In genomic region chr20:37539956-37540455, GRCh38 we compare ENCODE assay signal across 17 cellular contexts. TPM values are rescaled to one million over a fixed set of nuclear protein-coding genes. Genes with fewer than 3 reads are reported as not detected.
DNase-seq lines count a peak whose midpoint lies in the region; ATAC-seq and TF ChIP-seq lines count a peak whose summit lies in the region.
"Had no signal": no experiment of that assay in that cellular context is flagged by ENCODE, and none has a peak within 500 bp of the region (broad histone marks: within the 10 kb centered on the region; RNA-seq: fewer than 3 reads in every experiment).

No MANE protein-coding gene starts in this region.

- no peak for ATAC-seq in sciatic nerve

- H3K27ac Mint-ChIP-seq in Caco-2 (ENCODE audit: unreplicated experiment) (peak overlapping the region; percentile 80), MCF 10A (ENCODE audit: low read depth, unreplicated experiment) (no peak overlapping the region)

- CTCF ChIA-PET in Caco-2 (lab: Charles Lee): interaction anchor here (0.6 to 1.1 kb wide), 2 partner anchors 24 to 307 kb away, joined by 3 read pairs; no protein-coding TSS in a partner anchor
- CTCF ChIA-PET in MCF 10A (lab: Yijun Ruan, JAX): interaction anchor here (0.6 kb wide), 1 partner anchor 379 kb away, joined by 3 read pairs; no protein-coding TSS in a partner anchor

- BruUV-seq in Caco-2 (replicated peaks; lab: Mats Ljungman, UMichigan) (no TSS peak), MCF 10A (replicated peaks; lab: Mats Ljungman, UMichigan) (no TSS peak)

- H3K4me1 Mint-ChIP-seq in Caco-2 (ENCODE audit: low read depth, unreplicated experiment) (peaks cover 50% of the 10 kb centered on the region), MCF 10A (ENCODE audit: insufficient read depth, unreplicated experiment) (peaks cover 11% of the 10 kb centered on the region)

- H3K9me3 ChIP-seq in Caco-2 (no peaks in the 10 kb centered on the region), colonic mucosa (no peaks in the 10 kb centered on the region)
- H3K9me3 ChIP-seq: BLaER1 treated with 17β-estradiol and CSF1 and Interleukin-3, amounts not matched to agents 10 nM and 100 nM had no signal

- POLR2A ChIA-PET in Caco-2 (lab: Charles Lee): interaction anchor here (0.5 kb wide), 1 partner anchor 148 kb away, joined by 4 read pairs; no protein-coding TSS in a partner anchor
- POLR2A ChIA-PET in MCF 10A (lab: Yijun Ruan, JAX): interaction anchor here (0.8 to 3.0 kb wide), 3 partner anchors 13 to 361 kb away, joined by 3 to 30 read pairs (median 3); partner anchors contain the start of genes BLCAP, MROH8 and RPN2

- H3K36me3 ChIP-seq in Caco-2 (ENCODE audit: control insufficient read depth, insufficient read depth, low read length) (no peaks in the 10 kb centered on the region), colonic mucosa (no peaks in the 10 kb centered on the region)
- H3K36me3 ChIP-seq: BLaER1 treated with 17β-estradiol and CSF1 and Interleukin-3, amounts not matched to agents 10 nM and 100 nM had no signal

- DNase-seq in Caco-2 (peak; percentile 75 to 79), OCI-M1 (lab: John Stamatoyannopoulos, UW) (peak; percentile 50), colonic mucosa (no peak), sciatic nerve (ENCODE audit: low spot score) (peak; percentile 0), EL (no peak), MCF 10A (ENCODE audit: unreplicated experiment) (no peak), HuH-7.5 (ENCODE audit: low spot score) (no peak)
- DNase-seq: DMS 273 treated with DMSO at 0.1 percent for 48 hours, H9, NCI-H1048, NCI-H1436 treated with DMSO at 0.1 percent for 48 hours, NCI-H2081, NCI-H510A treated with DMSO at 0.1 percent for 48 hours, NCI-H82 had no signal

- H3K27me3 Mint-ChIP-seq in Caco-2 (ENCODE audit: insufficient read depth, unreplicated experiment) (no peaks in the 10 kb centered on the region), MCF 10A (ENCODE audit: insufficient read depth, unreplicated experiment) (no peaks in the 10 kb centered on the region)

- TF ChIP-seq CTCF in Caco-2 (IDR thresholded peaks at IDR 0.05; ENCODE audit: insufficient read depth in 1 of 2, low read depth in 1 of 2, low read length in 1 of 2, severe bottlenecking in 1 of 2, unreplicated experiment in 1 of 2) (no peak), colonic mucosa (IDR thresholded peaks at IDR 0.05) (no peak), MCF 10A (IDR thresholded peaks at IDR 0.05; ENCODE audit: unreplicated experiment) (no peak)

- H3K4me1 ChIP-seq in Caco-2 (peaks cover 54% of the 10 kb centered on the region), colonic mucosa (peaks cover 14% of the 10 kb centered on the region)

- H3K9me3 Mint-ChIP-seq in Caco-2 (ENCODE audit: unreplicated experiment): peaks cover 11% of the 10 kb centered on the region
- no peaks in the 10 kb centered on the region for H3K9me3 Mint-ChIP-seq in MCF 10A (ENCODE audit: unreplicated experiment)
- H3K9me3 Mint-ChIP-seq: H9 had no signal

- intact Hi-C loops in Caco-2 (cut with micrococcal nuclease; ENCODE audit: unreplicated experiment) (loop anchor here (10.0 kb wide), 1 partner anchor 55 kb away; no protein-coding TSS in a partner anchor), colonic mucosa (cut with DNase I) (no loop called here), sciatic nerve (cut with DNase I) (loop anchor here (5.0 kb wide), 1 partner anchor 273 kb away; no protein-coding TSS in a partner anchor), MCF 10A (cut with micrococcal nuclease) (loop anchor here (10.0 kb wide), 1 partner anchor 535 kb away; no protein-coding TSS in a partner anchor)

- no peak overlapping the region for H3K9ac ChIP-seq in colonic mucosa (ENCODE audit: low read depth in 2 of 2, low read length in 2 of 2)
- H3K9ac ChIP-seq: BLaER1 treated with 17β-estradiol and CSF1 and Interleukin-3, amounts not matched to agents 10 nM and 100 nM had no signal

- H3K27me3 ChIP-seq in Caco-2 (replicated peaks; ENCODE audit: control insufficient read depth, insufficient read depth, low read length) (no peaks in the 10 kb centered on the region), colonic mucosa (no peaks in the 10 kb centered on the region)
- H3K27me3 ChIP-seq: BLaER1 treated with 17β-estradiol and CSF1 and Interleukin-3, amounts not matched to agents 10 nM and 100 nM had no signal

- peak overlapping the region; percentile 12 for H3K27ac ChIP-seq in colonic mucosa
- H3K27ac ChIP-seq: BLaER1 treated with 17β-estradiol and CSF1 and Interleukin-3, amounts not matched to agents 10 nM and 100 nM; HL-60 had no signal

- H3K4me3 Mint-ChIP-seq in Caco-2 (ENCODE audit: unreplicated experiment): peak overlapping the region; percentile 4
- no peak overlapping the region for H3K4me3 Mint-ChIP-seq in MCF 10A (ENCODE audit: unreplicated experiment)
- H3K4me3 Mint-ChIP-seq: H9 had no signal

- H3K36me3 Mint-ChIP-seq in Caco-2 (ENCODE audit: insufficient read depth, unreplicated experiment) (peaks cover 6% of the 10 kb centered on the region), MCF 10A (ENCODE audit: insufficient read depth, unreplicated experiment) (no peaks in the 10 kb centered on the region)

- H3K4me3 ChIP-seq in Caco-2 (ENCODE audit: low read depth, low read length): no peak overlapping the region
- H3K4me3 ChIP-seq in colonic mucosa: no peak overlapping the region
- H3K4me3 ChIP-seq: BLaER1 treated with 17β-estradiol and CSF1 and Interleukin-3, amounts not matched to agents 10 nM and 100 nM had no signal

RNA-seq across cellular contexts. Expression of gene BLCAP, which starts 12.3 kb away (rescaled TPM):
- total RNA-seq in Caco-2 (2022) (123 and 129 TPM in 2 replicates), colonic mucosa (100 to 1,000 TPM in 1 of 2 donors, 10 to 100 TPM in 1; 87.2 to 103 TPM), sciatic nerve (58.4 TPM), MCF 10A (2022) (88.5 and 105 TPM in 2 replicates)

RNA-seq across cellular contexts. Expression of gene NNAT, which starts 19.0 kb away (rescaled TPM):
- total RNA-seq in Caco-2 (2022) (not detected in 2 replicates), colonic mucosa (1 to 10 TPM in 1 of 2 donors, not detected in 1; 3.3 TPM), sciatic nerve (2.1 TPM), MCF 10A (2022) (not detected in 2 replicates)
- total RNA-seq: M059J had no signal

Comparison
In these comparisons a context has a peak if more than half of its experiments do, and no peak if none do; other contexts are left out.
1. DNase-seq: peak in Caco-2 (2 of 2), OCI-M1 (single experiment) and sciatic nerve (single experiment); none in colonic mucosa (single experiment), EL (single experiment), MCF 10A (single experiment) and HuH-7.5 (single experiment).